In genomic region chr6:27213544-27214125, GRCh38 we compare ENCODE assay signal across 11 cellular contexts. TPM values are rescaled to one million over a fixed set of nuclear protein-coding genes. Genes with fewer than 3 reads are reported as not detected.
A peak's percentile ranks its signal among the peaks of the same experiment; 100 is the strongest.
DNase-seq lines count a peak whose midpoint lies in the region; ATAC-seq and TF ChIP-seq lines count a peak whose summit lies in the region.
"Had no signal": no experiment of that assay in that cellular context is flagged by ENCODE, and none has a peak within 500 bp of the region (broad histone marks: within the 10 kb centered on the region; RNA-seq: fewer than 3 reads in every experiment).

No MANE protein-coding gene starts in this region.

- H3K4me3 Mint-ChIP-seq in neural progenitor cell = peak overlapping the region; percentile 94

- H3K4me3 ChIP-seq in neural progenitor cell = peak overlapping the region; percentile 68
- H3K4me3 ChIP-seq: left lung had no signal

- H3K9ac ChIP-seq in neural progenitor cell = no peak overlapping the region

- peak overlapping the region; percentile 86 for H3K27ac Mint-ChIP-seq in neural progenitor cell

- H3K79me2 ChIP-seq in neural progenitor cell (ENCODE audit: low read depth) = no peaks in the 10 kb centered on the region

- no peak for ATAC-seq in HG03460 (IDR thresholded peaks at IDR 0.05; ENCODE audit: unreplicated experiment)
- ATAC-seq: left lung had no signal

- H3K27me3 ChIP-seq in neural progenitor cell = peaks cover 6% of the 10 kb centered on the region

- H3K4me1 Mint-ChIP-seq in neural progenitor cell = no peaks in the 10 kb centered on the region

- DNase-seq in NCI-H524 (lab: John Stamatoyannopoulos, UW) (peak; percentile 6 to 11), NCI-H524 treated with DMSO at 0.1 percent for 48 hours (lab: John Stamatoyannopoulos, UW) (no peak), NCI-H345 treated with DMSO at 0.1 percent for 48 hours (lab: John Stamatoyannopoulos, UW; ENCODE audit: unreplicated experiment) (peak; percentile 56), dermis blood vessel endothelial cell (peak; percentile 39), neural progenitor cell (ENCODE audit: low spot score) (peak; percentile 70), NCI-H1417 treated with DMSO at 0.1 percent for 48 hours (lab: John Stamatoyannopoulos, UW) (no peak), MV-4-11 (lab: John Stamatoyannopoulos, UW) (no peak)
- DNase-seq: anterior cingulate cortex, left lung, MM.1S had no signal

- peaks cover 25% of the 10 kb centered on the region for H3K27me3 Mint-ChIP-seq in neural progenitor cell (ENCODE audit: insufficient read depth, low read depth)

- no peak overlapping the region for H3K27ac ChIP-seq in neural progenitor cell
- H3K27ac ChIP-seq: left lung had no signal

- H4K20me1 ChIP-seq in neural progenitor cell (ENCODE audit: low read depth) = no peaks in the 10 kb centered on the region

- peak overlapping the region; percentile 71 for H2AFZ ChIP-seq in neural progenitor cell (replicated peaks)

- no peaks in the 10 kb centered on the region for H3K9me3 ChIP-seq in neural progenitor cell (ENCODE audit: low read depth)

- H3K4me2 ChIP-seq in neural progenitor cell = peak overlapping the region; percentile 70

- TF ChIP-seq CTCF in neural progenitor cell (IDR thresholded peaks at IDR 0.05) = no peak

- no peaks in the 10 kb centered on the region for H3K4me1 ChIP-seq in neural progenitor cell
- H3K4me1 ChIP-seq: left lung had no signal

- H3F3A ChIP-seq in neural progenitor cell (ENCODE audit: low read depth) = peaks cover 17% of the 10 kb centered on the region

- H3K36me3 Mint-ChIP-seq in neural progenitor cell = no peaks in the 10 kb centered on the region

- H3K9me3 Mint-ChIP-seq in neural progenitor cell = peaks cover 10% of the 10 kb centered on the region

- H3K36me3 ChIP-seq in neural progenitor cell = no peaks in the 10 kb centered on the region
- H3K36me3 ChIP-seq: left lung had no signal

RNA-seq across cellular contexts. Expression of gene PRSS16, which starts 33.9 kb away (rescaled TPM):
- 0.14 TPM in 1 of 2 replicates, not detected in the other for total RNA-seq in dermis blood vessel endothelial cell
- 4.3 and 7.2 TPM in 2 replicates for total RNA-seq in neural progenitor cell (ENCODE audit: low replicate concordance)

Comparison
In these comparisons a context has a peak if more than half of its experiments do, and no peak if none do; other contexts are left out.
1. DNase-seq: peak in NCI-H524 (2 of 2), NCI-H345 treated with DMSO at 0.1 percent for 48 hours (single experiment), dermis blood vessel endothelial cell (single experiment) and neural progenitor cell (single experiment); none in NCI-H524 treated with DMSO at 0.1 percent for 48 hours (single experiment), NCI-H1417 treated with DMSO at 0.1 percent for 48 hours (single experiment) and MV-4-11 (single experiment).